24 cellular contexts compared by ENCODE assay signal in the genomic region with DNA sequence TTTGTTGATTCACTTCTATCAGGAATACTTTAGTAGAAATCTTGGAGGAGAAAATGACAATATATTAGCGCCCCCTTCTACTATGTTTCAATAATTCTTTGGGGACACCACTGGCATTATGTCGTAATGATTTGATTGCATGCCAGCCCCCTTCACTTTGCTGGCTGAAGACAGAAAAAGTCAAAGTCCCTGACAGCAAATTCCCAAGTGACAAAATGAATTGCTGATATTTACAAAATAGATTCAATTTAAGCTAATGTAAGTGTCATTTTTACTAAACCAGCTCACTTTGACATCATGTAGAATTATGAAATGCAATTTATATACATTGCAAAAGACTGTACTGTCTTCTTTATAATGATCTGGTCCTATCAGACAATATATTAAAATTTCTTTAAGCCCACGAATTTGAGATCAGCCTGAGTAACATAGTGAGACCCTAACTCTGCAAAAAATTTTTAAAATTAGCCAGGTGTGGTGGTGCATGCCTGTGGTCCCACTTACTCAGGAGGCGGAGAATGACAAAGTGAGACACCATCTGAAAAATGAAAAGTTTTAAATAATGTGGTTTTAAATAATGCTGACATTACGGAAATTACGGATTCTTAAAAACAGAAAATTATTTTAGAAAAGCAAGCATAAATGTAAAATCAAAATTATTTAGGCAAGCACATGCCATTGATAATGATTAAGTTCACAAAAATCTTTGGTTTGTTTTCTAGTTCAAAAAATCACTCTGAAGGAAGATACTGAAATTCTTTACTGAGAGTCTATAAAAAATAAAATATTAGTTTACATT.
"Had no signal": no experiment of that assay in that cellular context is flagged by ENCODE, and none has a peak within 500 bp of the region (broad histone marks: within the 10 kb centered on the region; RNA-seq: fewer than 3 reads in every experiment).

No MANE protein-coding gene starts in this region.

- H3K4me1 ChIP-seq: left ventricle myocardium inferior, pancreas, prostate gland, sigmoid colon, spleen, tibial nerve, uterus had no signal

- H3K9me3 ChIP-seq: pancreas, prostate gland, sigmoid colon, uterus had no signal

- DNase-seq: hippocampal formation; left ventricle myocardium inferior; midbrain; mucosa of descending colon; naive thymus-derived CD4-positive, alpha-beta T cell; nucleus accumbens; pancreas; posterior cingulate gyrus; retina; right cardiac atrium; sigmoid colon; small intestine; spleen; stimulated activated CD4-positive, alpha-beta T cell treated with anti-CD3 and anti-CD28 coated beads, Interleukin-4, amount 100 ng/mL, for 24 hours; stimulated activated naive CD4-positive, alpha-beta T cell treated with Interleukin-2 at 50 U/mL for 16 hours; stimulated activated naive CD8-positive, alpha-beta T cell treated with anti-CD3 and anti-CD28 coated beads, Interleukin-15, amount 100 ng/mL, for 72 hours; substantia nigra; uterus had no signal

- H3K4me3 ChIP-seq: left ventricle myocardium inferior, lung, mucosa of descending colon, pancreas, prostate gland, sigmoid colon, spleen, tibial nerve, uterus had no signal

- H3K36me3 ChIP-seq: left ventricle myocardium inferior, pancreas, prostate gland, sigmoid colon, spleen, tibial nerve, uterus had no signal

- FAIRE-seq: keratinocyte, pancreas, small intestine had no signal

- H3K27ac ChIP-seq: left ventricle myocardium inferior, pancreas, prostate gland, sigmoid colon, spleen, tibial nerve, uterus had no signal

- ATAC-seq: mucosa of descending colon; naive thymus-derived CD4-positive, alpha-beta T cell; natural killer cell treated with Interleukin-12 subunit alpha and Interleukin-12 subunit beta and Interleukin-15 and Interleukin-18, amount 100 ng/mL, for 72 hours; pancreas; right cardiac atrium; stimulated activated memory B cell treated with anti-CD40 and anti-IgM and Interleukin-4, amounts not matched to agents 10 μg/mL and 1 μg/mL and 100 μg/mL, for 72 hours; stimulated activated naive CD8-positive, alpha-beta T cell treated with anti-CD3 and anti-CD28 coated beads, Interleukin-15, amount 100 ng/mL, for 72 hours had no signal

- H3K27me3 ChIP-seq: pancreas, sigmoid colon, spleen, tibial nerve, uterus had no signal
